ENCODE assay signal across 8 cellular contexts in genomic region chr14:35332517-35333346, GRCh38. TPM values are rescaled to one million over a fixed set of nuclear protein-coding genes. Genes with fewer than 3 reads are reported as not detected.
A peak's percentile ranks its signal among the peaks of the same experiment; 100 is the strongest.
DNase-seq lines count a peak whose midpoint lies in the region; ATAC-seq and TF ChIP-seq lines count a peak whose summit lies in the region.

No MANE protein-coding gene starts in this region.

- no peak overlapping the region for H3K4me3 ChIP-seq in Jurkat, Clone E6-1 (ENCODE audit: low read length)
- no peak overlapping the region for H3K4me3 ChIP-seq in foreskin fibroblast (ENCODE audit: low read depth in 1 of 2, low read length in 2 of 2)

- TF ChIP-seq CTCF in foreskin fibroblast (IDR thresholded peaks at IDR 0.05; ENCODE audit: low read depth, low read length) = no peak

- DNase-seq in DMS79 treated with DMSO at 0.1 percent for 48 hours (lab: John Stamatoyannopoulos, UW) (peak; percentile 89), foreskin fibroblast (peak; percentile 38 to 75), NCI-H1694 treated with DMSO at 0.1 percent for 48 hours (lab: John Stamatoyannopoulos, UW) (no peak)
- DNase-seq in Jurkat, Clone E6-1 (ENCODE audit: low read depth, low spot score) = peak; percentile 30
- DNase-seq in activated CD8-positive, alpha-beta memory T cell treated with anti-CD3 and anti-CD28 coated beads, Interleukin-2, amount 50 U/mL, for 1 hour (ENCODE audit: extremely low read depth) = peak; percentile 3
- peak in 2 of 3 experiments; percentile 20 to 69 for DNase-seq in stimulated activated CD4-positive, alpha-beta T cell treated with anti-CD3 and anti-CD28 coated beads, TNF-alpha, amount 100 ng/mL, for 24 hours (ENCODE audit: low read depth in 3 of 3)

- no peak for ATAC-seq in GM18502 (IDR thresholded peaks at IDR 0.05; ENCODE audit: poor library complexity, unreplicated experiment)
- ATAC-seq in HG03045 (IDR thresholded peaks at IDR 0.05; ENCODE audit: unreplicated experiment) = no peak

RNA-seq across cellular contexts. Expression of gene PSMA6, which starts 40.5 kb away (rescaled TPM):
- 613 TPM for polyA plus RNA-seq in Jurkat, Clone E6-1 (2012; ENCODE audit: insufficient read depth, insufficient read length)
